In genomic region chr11:101692980-101693379, GRCh38 we compare ENCODE assay signal across 39 cellular contexts.
"Had no signal": no experiment of that assay in that cellular context is flagged by ENCODE, and none has a peak within 500 bp of the region (broad histone marks: within the 10 kb centered on the region; RNA-seq: fewer than 3 reads in every experiment).

No MANE protein-coding gene starts in this region.

- H3K9me3 Mint-ChIP-seq: activated CD4-positive, alpha-beta memory T cell treated with anti-CD3 and anti-CD28 coated beads for 36 hours; activated CD4-positive, alpha-beta T cell treated with anti-CD3 and anti-CD28 coated beads, Interleukin-2, amount 10 ng/mL, durations not matched to agents 24 days and 14 days; activated naive CD4-positive, alpha-beta T cell treated with anti-CD3 and anti-CD28 coated beads, Interleukin-2, amount 10 ng/mL, durations not matched to agents 7 days and 5 days; activated naive CD8-positive, alpha-beta T cell treated with anti-CD3 and anti-CD28 coated beads, Interleukin-2, amount 10 ng/mL, durations not matched to agents 7 days and 5 days; activated naive CD8-positive, alpha-beta T cell treated with anti-CD3 and anti-CD28 coated beads, Interleukin-2, amount 50 U/mL, for 24 hours; T-helper 1 cell treated with Interleukin-12 subunit alpha and Interleukin-12 subunit beta and Interleukin-4 antibody, amounts not matched to agents 30 μg/mL and 1 μg/mL, for 36 hours had no signal

- H3K36me3 ChIP-seq: ascending aorta, cardiac muscle cell had no signal

- H3K27me3 ChIP-seq: ascending aorta, cardiac muscle cell had no signal

- DNase-seq: activated B cell treated with CpG ODN at 0.5 μM for 24 hours; activated CD4-positive, alpha-beta memory T cell treated with anti-CD3 and anti-CD28 coated beads for 36 hours; activated CD4-positive, alpha-beta T cell treated with anti-CD3 and anti-CD28 coated beads for 4 hours; activated CD4-positive, alpha-beta T cell treated with anti-CD3 and anti-CD28 coated beads, Interleukin-2, amount 10 ng/mL, durations not matched to agents 24 days and 14 days; activated CD4-positive, alpha-beta T cell treated with anti-CD3 and anti-CD28 coated beads, Interleukin-2, amount 50 U/mL, for 1 hour; activated CD4-positive, alpha-beta T cell treated with anti-CD3 and anti-CD28 coated beads, Interleukin-2, amount 50 U/mL, for 4 hours; activated CD4-positive, CD25-positive, alpha-beta regulatory T cell treated with anti-CD3 and anti-CD28 coated beads, Interleukin-2, amount 50 U/mL, for 72 hours; activated CD8-positive, alpha-beta memory T cell treated with anti-CD3 and anti-CD28 coated beads, Interleukin-2, amount 50 U/mL, for 4 hours; activated CD8-positive, alpha-beta T cell treated with anti-CD3 and anti-CD28 coated beads for 36 hours; activated effector memory CD4-positive, alpha-beta T cell treated with Interleukin-2 at 50 U/mL for 16 hours; activated gamma-delta T cell; activated naive CD4-positive, alpha-beta T cell treated with anti-CD3 and anti-CD28 coated beads, Interleukin-2, amount 10 ng/mL, durations not matched to agents 7 days and 5 days; activated naive CD4-positive, alpha-beta T cell treated with Interleukin-2 at 50 U/mL for 16 hours; activated naive CD8-positive, alpha-beta T cell treated with anti-CD3 and anti-CD28 coated beads, Interleukin-2, amount 10 ng/mL, durations not matched to agents 7 days and 5 days; activated naive CD8-positive, alpha-beta T cell treated with anti-CD3 and anti-CD28 coated beads, Interleukin-2, amount 50 U/mL, for 24 hours; activated T-cell treated with anti-CD3 and anti-CD28 coated beads for 4 hours; activated T-cell treated with anti-CD3 and anti-CD28 coated beads, Interleukin-2, amount 50 U/mL, for 1 hour; activated T-cell treated with anti-CD3 and anti-CD28 coated beads, Interleukin-2, amount 50 U/mL, for 4 hours; activated T-cell treated with anti-CD3 and anti-CD28 coated beads, Interleukin-2, amount 50 U/mL, for 72 hours; amygdala; anterior cingulate cortex; caudate nucleus; cerebellar nuclear complex; T-helper 1 cell; T-helper 2 cell; T-helper 9 cell had no signal

- FAIRE-seq: bronchial epithelial cell, TTC549 had no signal

- ATAC-seq: activated CD8-positive, alpha-beta T cell treated with anti-CD3 and anti-CD28 coated beads for 36 hours; activated naive CD8-positive, alpha-beta T cell treated with anti-CD3 and anti-CD28 coated beads, Interleukin-2, amount 50 U/mL, for 24 hours; activated T-cell treated with anti-CD3 and anti-CD28 coated beads, Interleukin-2, amount 50 U/mL, for 4 hours; activated T-cell treated with anti-CD3 and anti-CD28 coated beads, Interleukin-2, amount 50 U/mL, for 72 hours; activated T-helper 17 cell treated with anti-CD3 and anti-CD28 coated beads, Interleukin-2, amount 50 U/mL, for 72 hours had no signal

- H3K4me1 ChIP-seq: ascending aorta had no signal

- H3K36me3 Mint-ChIP-seq: activated CD4-positive, alpha-beta memory T cell treated with anti-CD3 and anti-CD28 coated beads for 36 hours; activated naive CD4-positive, alpha-beta T cell treated with anti-CD3 and anti-CD28 coated beads, Interleukin-2, amount 10 ng/mL, durations not matched to agents 7 days and 5 days; activated naive CD4-positive, alpha-beta T cell treated with anti-CD3 and anti-CD28 coated beads, Interleukin-2, amount 50 U/mL, for 24 hours; activated naive CD8-positive, alpha-beta T cell; activated naive CD8-positive, alpha-beta T cell treated with anti-CD3 and anti-CD28 coated beads, Interleukin-2, amount 10 ng/mL, durations not matched to agents 7 days and 5 days; brain had no signal

- H3K4me3 ChIP-seq: ascending aorta, cardiac muscle cell had no signal

- H3K27ac Mint-ChIP-seq: activated B cell treated with CpG ODN at 0.5 μM for 24 hours; activated CD4-positive, alpha-beta memory T cell treated with anti-CD3 and anti-CD28 coated beads for 36 hours; activated CD4-positive, alpha-beta T cell treated with anti-CD3 and anti-CD28 coated beads, Interleukin-2, amount 10 ng/mL, durations not matched to agents 24 days and 14 days; activated CD8-positive, alpha-beta T cell treated with anti-CD3 and anti-CD28 coated beads for 36 hours; activated naive CD4-positive, alpha-beta T cell treated with anti-CD3 and anti-CD28 coated beads, Interleukin-2, amount 10 ng/mL, durations not matched to agents 7 days and 5 days; activated naive CD4-positive, alpha-beta T cell treated with anti-CD3 and anti-CD28 coated beads, Interleukin-2, amount 50 U/mL, for 24 hours; activated naive CD8-positive, alpha-beta T cell; activated naive CD8-positive, alpha-beta T cell treated with anti-CD3 and anti-CD28 coated beads, Interleukin-2, amount 10 ng/mL, durations not matched to agents 7 days and 5 days; activated naive CD8-positive, alpha-beta T cell treated with anti-CD3 and anti-CD28 coated beads, Interleukin-2, amount 50 U/mL, for 24 hours; activated T-cell treated with anti-CD3 and anti-CD28 coated beads, Interleukin-2, amount 50 U/mL, for 72 hours; activated T-helper 1 cell treated with anti-CD3 and anti-CD28 coated beads, Interleukin-12 subunit alpha, Interleukin-12 subunit beta, Interleukin-2, Interleukin-4 antibody, amounts not matched to agents 30 ng/mL and 10 ng/mL and 1 ng/mL, durations not matched to agents 14 hours and 24 hours and 36 hours; activated T-helper 17 cell treated with anti-CD3 and anti-CD28 coated beads, Interleukin-2, amount 50 U/mL, for 72 hours; brain; T-helper 1 cell treated with Interleukin-12 subunit alpha and Interleukin-12 subunit beta and Interleukin-4 antibody, amounts not matched to agents 30 μg/mL and 1 μg/mL, for 36 hours; T-helper 2 cell treated with Interferon-gamma antibody and Interleukin-4, amounts not matched to agents 5 μg/mL and 100 μg/mL, for 36 hours had no signal

- H3K4me1 Mint-ChIP-seq: activated B cell treated with CpG ODN at 0.5 μM for 24 hours; activated CD4-positive, alpha-beta T cell treated with anti-CD3 and anti-CD28 coated beads, Interleukin-2, amount 10 ng/mL, durations not matched to agents 24 days and 14 days; activated naive CD4-positive, alpha-beta T cell treated with anti-CD3 and anti-CD28 coated beads, Interleukin-2, amount 10 ng/mL, durations not matched to agents 7 days and 5 days; activated naive CD4-positive, alpha-beta T cell treated with anti-CD3 and anti-CD28 coated beads, Interleukin-2, amount 50 U/mL, for 24 hours; activated naive CD8-positive, alpha-beta T cell treated with anti-CD3 and anti-CD28 coated beads, Interleukin-2, amount 10 ng/mL, durations not matched to agents 7 days and 5 days; activated naive CD8-positive, alpha-beta T cell treated with anti-CD3 and anti-CD28 coated beads, Interleukin-2, amount 50 U/mL, for 24 hours; activated T-helper 17 cell treated with anti-CD3 and anti-CD28 coated beads, Interleukin-2, amount 50 U/mL, for 72 hours; brain; central memory CD8-positive, alpha-beta T cell had no signal

- H3K27ac ChIP-seq: ascending aorta, cardiac muscle cell, VCaP had no signal

- H3K27me3 Mint-ChIP-seq: activated B cell treated with CpG ODN at 0.5 μM for 24 hours; activated CD4-positive, alpha-beta memory T cell treated with anti-CD3 and anti-CD28 coated beads for 36 hours; activated CD4-positive, alpha-beta T cell treated with anti-CD3 and anti-CD28 coated beads, Interleukin-2, amount 10 ng/mL, durations not matched to agents 24 days and 14 days; activated CD8-positive, alpha-beta T cell treated with anti-CD3 and anti-CD28 coated beads for 36 hours; activated naive CD4-positive, alpha-beta T cell treated with anti-CD3 and anti-CD28 coated beads, Interleukin-2, amount 10 ng/mL, durations not matched to agents 7 days and 5 days; activated naive CD4-positive, alpha-beta T cell treated with anti-CD3 and anti-CD28 coated beads, Interleukin-2, amount 50 U/mL, for 24 hours; activated naive CD8-positive, alpha-beta T cell; activated naive CD8-positive, alpha-beta T cell treated with anti-CD3 and anti-CD28 coated beads, Interleukin-2, amount 10 ng/mL, durations not matched to agents 7 days and 5 days; activated naive CD8-positive, alpha-beta T cell treated with anti-CD3 and anti-CD28 coated beads, Interleukin-2, amount 50 U/mL, for 24 hours; activated T-helper 17 cell treated with anti-CD3 and anti-CD28 coated beads, Interleukin-2, amount 50 U/mL, for 72 hours; brain; central memory CD8-positive, alpha-beta T cell had no signal

- H3K4me3 Mint-ChIP-seq: activated B cell treated with CpG ODN at 0.5 μM for 24 hours; activated CD4-positive, alpha-beta memory T cell treated with anti-CD3 and anti-CD28 coated beads for 36 hours; activated CD4-positive, alpha-beta T cell treated with anti-CD3 and anti-CD28 coated beads, Interleukin-2, amount 10 ng/mL, durations not matched to agents 24 days and 14 days; activated CD8-positive, alpha-beta T cell treated with anti-CD3 and anti-CD28 coated beads for 36 hours; activated naive CD4-positive, alpha-beta T cell treated with anti-CD3 and anti-CD28 coated beads, Interleukin-2, amount 10 ng/mL, durations not matched to agents 7 days and 5 days; activated naive CD4-positive, alpha-beta T cell treated with anti-CD3 and anti-CD28 coated beads, Interleukin-2, amount 50 U/mL, for 24 hours; activated naive CD8-positive, alpha-beta T cell; activated naive CD8-positive, alpha-beta T cell treated with anti-CD3 and anti-CD28 coated beads, Interleukin-2, amount 10 ng/mL, durations not matched to agents 7 days and 5 days; activated naive CD8-positive, alpha-beta T cell treated with anti-CD3 and anti-CD28 coated beads, Interleukin-2, amount 50 U/mL, for 24 hours; activated T-cell treated with anti-CD3 and anti-CD28 coated beads, Interleukin-2, amount 50 U/mL, for 4 hours; activated T-cell treated with anti-CD3 and anti-CD28 coated beads, Interleukin-2, amount 50 U/mL, for 72 hours; activated T-helper 1 cell treated with anti-CD3 and anti-CD28 coated beads, Interleukin-12 subunit alpha, Interleukin-12 subunit beta, Interleukin-2, Interleukin-4 antibody, amounts not matched to agents 30 ng/mL and 10 ng/mL and 1 ng/mL, durations not matched to agents 14 hours and 24 hours and 36 hours; activated T-helper 17 cell treated with anti-CD3 and anti-CD28 coated beads, Interleukin-2, amount 50 U/mL, for 72 hours; brain; central memory CD8-positive, alpha-beta T cell; T-helper 1 cell treated with Interleukin-12 subunit alpha and Interleukin-12 subunit beta and Interleukin-4 antibody, amounts not matched to agents 30 μg/mL and 1 μg/mL, for 36 hours; T-helper 2 cell treated with Interferon-gamma antibody and Interleukin-4, amounts not matched to agents 5 μg/mL and 100 μg/mL, for 36 hours had no signal
